Comparison of ENCODE assay signal across 19 cellular contexts in genomic region chr11:23403210-23404185, GRCh38.
DNase-seq lines count a peak whose midpoint lies in the region; ATAC-seq and TF ChIP-seq lines count a peak whose summit lies in the region.
"Had no signal": no experiment of that assay in that cellular context is flagged by ENCODE, and none has a peak within 500 bp of the region (broad histone marks: within the 10 kb centered on the region; RNA-seq: fewer than 3 reads in every experiment).

No MANE protein-coding gene starts in this region.

- H3K9me3 ChIP-seq in heart left ventricle (peaks cover 0 to 10% (median 0%) of the 10 kb centered on the region in 12 donors), lower lobe of right lung (no peaks in the 10 kb centered on the region), stomach (peaks cover 2 to 33% (median 8%) of the 10 kb centered on the region in 4 donors)
- H3K9me3 ChIP-seq: Caco-2, MG63, SJCRH30 had no signal

- ATAC-seq in Right ventricle myocardium inferior, result no peak
- ATAC-seq in heart left ventricle, result no peak
- peak in 1 of 2 donors; percentile 10 for ATAC-seq in lower lobe of right lung
- peak; percentile 52 for ATAC-seq in stimulated activated memory B cell treated with anti-CD40 and anti-IgM and Interleukin-4, amounts not matched to agents 10 μg/mL and 1 μg/mL and 100 μg/mL, for 72 hours
- ATAC-seq: Panc1 had no signal

- no peaks in the 10 kb centered on the region for H3K36me3 Mint-ChIP-seq in stimulated activated memory B cell treated with anti-CD40 and anti-IgM and Interleukin-4, amounts not matched to agents 10 μg/mL and 1 μg/mL and 100 μg/mL, for 72 hours
- H3K36me3 Mint-ChIP-seq: CD4-positive, alpha-beta memory T cell had no signal

- intact Hi-C loops in Right ventricle myocardium inferior (cut with DNase I) (no loop called here), heart left ventricle (cut with DNase I) (no loop called here), lower lobe of right lung (cut with DNase I) (no loop called here), stomach (cut with DNase I; ENCODE audit: low total_unique reads) (no loop called here)

- DNase-seq in Right ventricle myocardium inferior (ENCODE audit: missing footprints) (peak; percentile 56), heart left ventricle (no peak), NCI-H146 (lab: John Stamatoyannopoulos, UW) (peak; percentile 59), lower lobe of right lung (peak; percentile 35), stomach (no peak), GM19238 (ENCODE audit: insufficient read length, low spot score) (no peak), NCI-H69 (lab: John Stamatoyannopoulos, UW) (no peak)
- DNase-seq: 8988T; Caco-2; CD4-positive, alpha-beta memory T cell; MG63; NCI-H1048; NCI-H1417 treated with DMSO at 0.1 percent for 48 hours; NCI-H1930; NCI-H774; SJCRH30 had no signal

- H3K9me3 Mint-ChIP-seq in stimulated activated memory B cell treated with anti-CD40 and anti-IgM and Interleukin-4, amounts not matched to agents 10 μg/mL and 1 μg/mL and 100 μg/mL, for 72 hours, result peaks cover 3% of the 10 kb centered on the region

- no peaks in the 10 kb centered on the region for H3K4me1 ChIP-seq in heart left ventricle
- no peaks in the 10 kb centered on the region for H3K4me1 ChIP-seq in lower lobe of right lung
- H3K4me1 ChIP-seq in stomach, result no peaks in the 10 kb centered on the region
- H3K4me1 ChIP-seq: BLaER1 treated with 17β-estradiol and CSF1 and Interleukin-3, amounts not matched to agents 10 nM and 100 nM; Caco-2; SJCRH30 had no signal

- H3K4me3 ChIP-seq in heart left ventricle (no peak overlapping the region), lower lobe of right lung (no peak overlapping the region), stomach (no peak overlapping the region)
- H3K4me3 ChIP-seq: BLaER1 treated with 17β-estradiol and CSF1 and Interleukin-3, amounts not matched to agents 10 nM and 100 nM; MG63; SJCRH30 had no signal

- H3K27ac ChIP-seq in heart left ventricle (no peak overlapping the region), lower lobe of right lung (no peak overlapping the region), stomach (no peak overlapping the region)
- H3K27ac ChIP-seq: BLaER1 treated with 17β-estradiol and CSF1 and Interleukin-3, amounts not matched to agents 10 nM and 100 nM; SJCRH30 had no signal

- no peaks in the 10 kb centered on the region for H3K27me3 ChIP-seq in heart left ventricle
- H3K27me3 ChIP-seq in lower lobe of right lung (ENCODE audit: low read depth), result no peaks in the 10 kb centered on the region
- no peaks in the 10 kb centered on the region for H3K27me3 ChIP-seq in stomach
- H3K27me3 ChIP-seq: BLaER1 treated with 17β-estradiol and CSF1 and Interleukin-3, amounts not matched to agents 10 nM and 100 nM; MG63; SJCRH30 had no signal

- no peak overlapping the region for H3K27ac Mint-ChIP-seq in stimulated activated memory B cell treated with anti-CD40 and anti-IgM and Interleukin-4, amounts not matched to agents 10 μg/mL and 1 μg/mL and 100 μg/mL, for 72 hours
- H3K27ac Mint-ChIP-seq: CD4-positive, alpha-beta memory T cell had no signal

- 95 to 97% (median 96%) methylated on average over 46 to 53 of the region's 53 CpGs for WGBS in heart left ventricle, 4 donors
- 96 to 98% (median 98%) methylated on average over 47 to 53 of the region's 53 CpGs for WGBS in stomach, 5 donors

- no peaks in the 10 kb centered on the region for H3K4me1 Mint-ChIP-seq in stimulated activated memory B cell treated with anti-CD40 and anti-IgM and Interleukin-4, amounts not matched to agents 10 μg/mL and 1 μg/mL and 100 μg/mL, for 72 hours
- H3K4me1 Mint-ChIP-seq: CD4-positive, alpha-beta memory T cell had no signal

- H3K27me3 Mint-ChIP-seq in stimulated activated memory B cell treated with anti-CD40 and anti-IgM and Interleukin-4, amounts not matched to agents 10 μg/mL and 1 μg/mL and 100 μg/mL, for 72 hours, result no peaks in the 10 kb centered on the region
- H3K27me3 Mint-ChIP-seq: CD4-positive, alpha-beta memory T cell had no signal

- H3K4me3 Mint-ChIP-seq in stimulated activated memory B cell treated with anti-CD40 and anti-IgM and Interleukin-4, amounts not matched to agents 10 μg/mL and 1 μg/mL and 100 μg/mL, for 72 hours, result no peak overlapping the region
- H3K4me3 Mint-ChIP-seq: CD4-positive, alpha-beta memory T cell had no signal

- no peak for TF ChIP-seq EP300 in stomach (IDR thresholded peaks at IDR 0.05)

- H3K36me3 ChIP-seq in heart left ventricle (no peaks in the 10 kb centered on the region), lower lobe of right lung (no peaks in the 10 kb centered on the region), stomach (no peaks in the 10 kb centered on the region)
- H3K36me3 ChIP-seq: BLaER1 treated with 17β-estradiol and CSF1 and Interleukin-3, amounts not matched to agents 10 nM and 100 nM; MG63; SJCRH30 had no signal

- TF ChIP-seq CTCF in heart left ventricle (IDR thresholded peaks at IDR 0.05) (no peak), lower lobe of right lung (IDR thresholded peaks at IDR 0.05) (no peak), stomach (IDR thresholded peaks at IDR 0.05) (no peak)

- TF ChIP-seq POLR2A in heart left ventricle (IDR thresholded peaks at IDR 0.05) (no peak), stomach (IDR thresholded peaks at IDR 0.05) (no peak)

Comparison
In these comparisons a context has a peak if more than half of its experiments do, and no peak if none do; other contexts are left out.
1. DNase-seq: peak in Right ventricle myocardium inferior (single experiment), NCI-H146 (single experiment) and lower lobe of right lung (single experiment); none in heart left ventricle (0 of 5), stomach (single experiment), GM19238 (single experiment) and NCI-H69 (single experiment).